ENCODE assay signal across 8 cellular contexts in the genomic region with DNA sequence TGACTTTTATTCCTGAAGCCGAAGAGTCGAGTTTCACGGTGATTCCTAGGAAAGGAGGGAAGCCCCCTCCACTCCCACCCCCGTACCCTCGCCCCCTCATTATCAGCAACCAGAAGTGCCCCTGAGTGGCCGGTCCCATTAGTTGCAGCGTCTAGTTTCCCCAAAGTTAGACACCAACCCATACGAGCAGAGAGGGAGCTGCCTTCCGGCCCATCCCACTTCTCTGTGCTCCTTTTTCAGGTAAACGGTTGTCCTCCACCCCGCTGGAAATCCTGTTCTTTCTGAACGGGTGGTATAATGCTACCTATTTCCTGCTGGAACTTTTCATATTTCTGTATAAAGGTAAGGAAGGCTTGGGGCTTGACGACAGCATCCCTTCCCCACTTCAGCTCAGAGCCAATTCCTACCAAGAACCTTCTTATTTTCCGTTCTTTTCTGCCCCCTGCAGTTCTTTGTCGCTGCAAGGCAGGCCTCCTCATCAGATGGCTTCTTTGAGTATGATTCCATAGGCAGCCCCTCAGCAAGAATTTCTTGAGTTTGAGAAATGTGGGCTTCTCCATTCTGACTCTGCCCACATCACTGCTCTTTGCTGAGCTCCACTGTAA. TPM values are rescaled to one million over a fixed set of nuclear protein-coding genes. Genes with fewer than 3 reads are reported as not detected.
A peak's percentile ranks its signal among the peaks of the same experiment; 100 is the strongest.
DNase-seq lines count a peak whose midpoint lies in the region; ATAC-seq, FAIRE-seq and TF ChIP-seq lines count a peak whose summit lies in the region.

No MANE protein-coding gene starts in this region.

- peak overlapping the region; percentile 83 for H3K27ac ChIP-seq in RWPE1
- peak overlapping the region; percentile 57 to 84 for H3K27ac ChIP-seq in coronary artery
- H3K27ac ChIP-seq in upper lobe of left lung, result peak overlapping the region; percentile 65 to 94 (median 86)

- no peaks in the 10 kb centered on the region for H3K27me3 Mint-ChIP-seq in memory B cell

- WGBS in upper lobe of left lung, 2 donors, result 3 to 7% methylated on average over 14 to 15 of the region's 15 CpGs

- H3K27me3 ChIP-seq in BE2C, result no peaks in the 10 kb centered on the region
- no peaks in the 10 kb centered on the region for H3K27me3 ChIP-seq in upper lobe of left lung

- H3K4me3 ChIP-seq in BE2C (ENCODE audit: low read depth, low read length) (peak overlapping the region; percentile 81), coronary artery (peak overlapping the region; percentile 82), upper lobe of left lung (peak overlapping the region; percentile 48 to 80 (median 76))

- no peaks in the 10 kb centered on the region for H3K9me3 Mint-ChIP-seq in memory B cell

- peak; percentile 45 for FAIRE-seq in GM18507 (lab: Jason Lieb, UNC)

- no peak for TF ChIP-seq EP300 in upper lobe of left lung (IDR thresholded peaks at IDR 0.05)

- H3K36me3 Mint-ChIP-seq in memory B cell, result peaks cover 11% of the 10 kb centered on the region

- peaks cover 16% of the 10 kb centered on the region for H3K4me1 Mint-ChIP-seq in memory B cell

- peak; percentile 51 for ATAC-seq in memory B cell (ENCODE audit: low read depth)
- ATAC-seq in upper lobe of left lung (ENCODE audit: low FRiP score in 2 of 2), result peak in 1 of 2 donors; percentile 25
- no peak for ATAC-seq in GM19452 (IDR thresholded peaks at IDR 0.05; ENCODE audit: unreplicated experiment)

- H3K4me1 ChIP-seq in BE2C (no peaks in the 10 kb centered on the region), upper lobe of left lung (peaks cover 8 to 16% (median 10%) of the 10 kb centered on the region in 4 donors)

- peak overlapping the region; percentile 98 for H3K4me3 Mint-ChIP-seq in memory B cell

- H3K9me3 ChIP-seq in BE2C (no peaks in the 10 kb centered on the region), upper lobe of left lung (no peaks in the 10 kb centered on the region)

- POLR2A ChIA-PET in RWPE1 (lab: Yijun Ruan, JAX; ENCODE audit: low non-redundant PET), result interaction anchor here (1.2 kb wide), 1 partner anchor 66 kb away, joined by 4 read pairs; no protein-coding TSS in a partner anchor

- TF ChIP-seq POLR2A in upper lobe of left lung (IDR thresholded peaks at IDR 0.05), result no peak

- peak overlapping the region; percentile 96 for H3K27ac Mint-ChIP-seq in memory B cell

- CTCF ChIA-PET in RWPE1 (lab: Yijun Ruan, JAX), result interaction anchor here (0.5 to 1.9 kb wide), 7 partner anchors 9 to 232 kb away, joined by 3 to 10 read pairs (median 3); no protein-coding TSS in a partner anchor

- peak; percentile 19; the same call in 1 of the 2 replicates for TF ChIP-seq CTCF in BE2C (IDR thresholded peaks at IDR 0.05; ENCODE audit: low read depth, low read length)
- TF ChIP-seq CTCF in RWPE1 (conservative IDR thresholded peaks at IDR 0.05; ENCODE audit: low read depth), result peak; percentile 23; the same call in 1 of the 2 replicates
- no peak for TF ChIP-seq CTCF in coronary artery (IDR thresholded peaks at IDR 0.05)
- no peak for TF ChIP-seq CTCF in upper lobe of left lung (IDR thresholded peaks at IDR 0.05)

- no peaks in the 10 kb centered on the region for H3K36me3 ChIP-seq in BE2C
- H3K36me3 ChIP-seq in upper lobe of left lung, result peaks cover 0 to 30% (median 8%) of the 10 kb centered on the region in 4 donors

- DNase-seq in BE2C (no peak), GM18507 (ENCODE audit: extremely low spot score, insufficient read length, low read depth) (no peak), RWPE1 (ENCODE audit: low spot score) (peak; percentile 46), coronary artery (ENCODE audit: low spot score) (no peak), memory B cell (ENCODE audit: low spot score in 2 of 2) (peak in 1 of 2 donors; percentile 8), upper lobe of left lung (no peak), posterior vena cava (ENCODE audit: low spot score) (no peak)

- intact Hi-C loops in posterior vena cava (cut with DNase I), result no loop called here

RNA-seq across cellular contexts. Expression of gene TMEM216, which starts 0.7 kb away (rescaled TPM):
- 32.9 TPM for polyA plus RNA-seq in BE2C (2012; ENCODE audit: insufficient read depth, insufficient read length, low read depth)
- total RNA-seq in upper lobe of left lung, result 10 to 100 TPM in 3 of 6 donors, 1 to 10 TPM in 2, under 1 TPM in 1; 0.78 to 16.1 (median 10.1) TPM
- total RNA-seq in posterior vena cava, result 1 to 10 TPM; 7.0 to 7.1 TPM

RNA-seq across cellular contexts. Expression of gene TMEM138, which starts 30.9 kb away (rescaled TPM):
- 63.4 TPM for polyA plus RNA-seq in BE2C (2012; ENCODE audit: insufficient read depth, insufficient read length, low read depth)
- total RNA-seq in upper lobe of left lung, result 10 to 100 TPM; 23.5 to 95.3 (median 34.5) TPM
- 10 to 100 TPM; 36.0 to 49.2 TPM for total RNA-seq in posterior vena cava

RNA-seq across cellular contexts. Expression of gene CYB561A3, which starts 31.4 kb away (rescaled TPM):
- 16.2 TPM for polyA plus RNA-seq in BE2C (2012; ENCODE audit: insufficient read depth, insufficient read length, low read depth)
- total RNA-seq in upper lobe of left lung (100 to 1,000 TPM in 1 of 6 donors, 10 to 100 TPM in 5; 30.3 to 113 (median 50.4) TPM), posterior vena cava (10 to 100 TPM; 28.9 to 33.6 TPM)

RNA-seq across cellular contexts. Expression of gene CPSF7, which starts 36.7 kb away (rescaled TPM):
- polyA plus RNA-seq in BE2C (2012; ENCODE audit: insufficient read depth, insufficient read length, low read depth), result 60.7 TPM
- total RNA-seq in upper lobe of left lung (10 to 100 TPM; 34.5 to 81.7 (median 57.1) TPM), posterior vena cava (10 to 100 TPM; 51.5 to 52.0 TPM)

RNA-seq across cellular contexts. Expression of gene SDHAF2, which starts 36.8 kb away (rescaled TPM):
- 30.9 TPM for polyA plus RNA-seq in BE2C (2012; ENCODE audit: insufficient read depth, insufficient read length, low read depth)
- 10 to 100 TPM; 20.9 to 63.9 (median 34.6) TPM for total RNA-seq in upper lobe of left lung
- total RNA-seq in posterior vena cava, result 10 to 100 TPM; 23.4 to 24.9 TPM

Comparison
In these comparisons a context has a peak if more than half of its experiments do, and no peak if none do; other contexts are left out.
1. CTCF ChIP-seq: peak in BE2C (single experiment) and RWPE1 (single experiment); none in coronary artery (single experiment) and upper lobe of left lung (0 of 6).
2. Peak in every context shown above with its lines, with median percentiles within 50 percentile points of each other: H3K4me3 ChIP-seq and H3K27ac ChIP-seq.